8 cellular contexts compared by ENCODE assay signal in genomic region chr17:42819939-42820535, GRCh38. TPM values are rescaled to one million over a fixed set of nuclear protein-coding genes. Genes with fewer than 3 reads are reported as not detected.
A peak's percentile ranks its signal among the peaks of the same experiment; 100 is the strongest.
DNase-seq lines count a peak whose midpoint lies in the region; ATAC-seq and TF ChIP-seq lines count a peak whose summit lies in the region.

No MANE protein-coding gene starts in this region.

- H3K27ac Mint-ChIP-seq in dendritic cell treated with granulocyte-macrophage colony-stimulating factor and Interleukin-4, amounts not matched to agents 40 ng/mL and 50 ng/mL, for 4 days: peak overlapping the region; percentile 35
- peak overlapping the region in 2 of 6 donors; percentile 12 to 28 for H3K27ac Mint-ChIP-seq in naive B cell

- H3K36me3 ChIP-seq in tibial artery: peaks cover 63 to 77% (median 77%) of the 10 kb centered on the region in 3 donors

- DNase-seq in Right ventricle myocardium superior (peak; percentile 70), Right ventricle myocardium inferior (ENCODE audit: missing footprints) (no peak), NCI-H460 (ENCODE audit: extremely low read depth, low read depth) (peak; percentile 71), naive B cell (peak; percentile 47), tibial artery (peak in 1 of 2 donors; percentile 42)
- peak; percentile 46 to 63 for DNase-seq in activated CD4-positive, alpha-beta T cell treated with anti-CD3 and anti-CD28 coated beads for 24 hours (ENCODE audit: low read depth in 2 of 2)

- H3K4me3 Mint-ChIP-seq in dendritic cell treated with granulocyte-macrophage colony-stimulating factor and Interleukin-4, amounts not matched to agents 40 ng/mL and 50 ng/mL, for 4 days: no peak overlapping the region
- H3K4me3 Mint-ChIP-seq in naive B cell: peak overlapping the region in 3 of 8 donors; percentile 9 to 71 (median 47)

- H3K36me3 Mint-ChIP-seq in dendritic cell treated with granulocyte-macrophage colony-stimulating factor and Interleukin-4, amounts not matched to agents 40 ng/mL and 50 ng/mL, for 4 days (ENCODE audit: low read depth): peaks cover 80% of the 10 kb centered on the region
- peaks cover 10 to 30% of the 10 kb centered on the region in 2 donors for H3K36me3 Mint-ChIP-seq in naive B cell

- H3K4me1 ChIP-seq in tibial artery: peaks cover 0 to 23% (median 15%) of the 10 kb centered on the region in 4 donors

- no peaks in the 10 kb centered on the region for H3K27me3 Mint-ChIP-seq in dendritic cell treated with granulocyte-macrophage colony-stimulating factor and Interleukin-4, amounts not matched to agents 40 ng/mL and 50 ng/mL, for 4 days
- no peaks in the 10 kb centered on the region for H3K27me3 Mint-ChIP-seq in naive B cell

- H3K4me1 Mint-ChIP-seq in dendritic cell treated with granulocyte-macrophage colony-stimulating factor and Interleukin-4, amounts not matched to agents 40 ng/mL and 50 ng/mL, for 4 days (ENCODE audit: low read depth): peaks cover 16% of the 10 kb centered on the region
- H3K4me1 Mint-ChIP-seq in naive B cell: peaks cover 24 to 37% (median 30%) of the 10 kb centered on the region in 3 donors

- no peak overlapping the region for H3K27ac ChIP-seq in tibial artery

- ATAC-seq in Right ventricle myocardium superior (ENCODE audit: poor library complexity): no peak
- ATAC-seq in Right ventricle myocardium inferior: no peak
- peak; percentile 34 to 37 for ATAC-seq in naive B cell (ENCODE audit: low read depth in 2 of 2)
- ATAC-seq in GM19467 (IDR thresholded peaks at IDR 0.05; ENCODE audit: unreplicated experiment): no peak

- no peak overlapping the region for H3K4me3 ChIP-seq in tibial artery

- intact Hi-C loops in Right ventricle myocardium superior (cut with DNase I) (loop anchor here (10.0 kb wide), 1 partner anchor 115 kb away; no protein-coding TSS in a partner anchor), Right ventricle myocardium inferior (cut with DNase I) (loop anchor here (10.0 kb wide), 2 partner anchors 45 to 245 kb away; partner anchors contain the start of genes PSMC3IP and VPS25), tibial artery (cut with DNase I; ENCODE audit: low total_unique reads) (loop anchor here (5.0 kb wide), 1 partner anchor 98 kb away; no protein-coding TSS in a partner anchor)
- intact Hi-C loops in dendritic cell treated with granulocyte-macrophage colony-stimulating factor and Interleukin-4, amounts not matched to agents 40 ng/mL and 50 ng/mL, for 4 days (cut with micrococcal nuclease): loop anchor here (5.0 kb wide), 1 partner anchor 107 kb away; no protein-coding TSS in a partner anchor

- no peaks in the 10 kb centered on the region for H3K27me3 ChIP-seq in tibial artery

- TF ChIP-seq CTCF in tibial artery (IDR thresholded peaks at IDR 0.05): peak; percentile 32 to 47

- H3K9me3 Mint-ChIP-seq in dendritic cell treated with granulocyte-macrophage colony-stimulating factor and Interleukin-4, amounts not matched to agents 40 ng/mL and 50 ng/mL, for 4 days: no peaks in the 10 kb centered on the region
- H3K9me3 Mint-ChIP-seq in naive B cell: no peaks in the 10 kb centered on the region

- H3K9me3 ChIP-seq in tibial artery: no peaks in the 10 kb centered on the region

RNA-seq across cellular contexts. Expression of gene BECN1, which starts 4.0 kb away (rescaled TPM):
- total RNA-seq in Right ventricle myocardium superior: 78.0 TPM
- total RNA-seq in Right ventricle myocardium inferior: 74.3 TPM
- total RNA-seq in NCI-H460 (2014; rRNA removed; shearing (Covaris generic)): 80.6 and 88.8 TPM in 2 replicates
- 115 and 138 TPM in 2 replicates for polyA plus RNA-seq in NCI-H460 (2014; cell fraction: nucleus; rRNA removed)
- polyA plus RNA-seq in naive B cell (ENCODE audit: low read depth in 6 of 6): 100 to 1,000 TPM; 136 to 212 (median 150) TPM

RNA-seq across cellular contexts. Expression of gene PSME3, which starts 13.2 kb away (rescaled TPM):
- total RNA-seq in Right ventricle myocardium superior (74.7 TPM), Right ventricle myocardium inferior (69.0 TPM)
- 132 and 152 TPM in 2 replicates for total RNA-seq in NCI-H460 (2014; rRNA removed; shearing (Covaris generic))
- 164 and 202 TPM in 2 replicates for polyA plus RNA-seq in NCI-H460 (2014; cell fraction: nucleus; rRNA removed)
- 100 to 1,000 TPM in 5 of 6 donors, 10 to 100 TPM in 1; 92.2 to 148 (median 115) TPM for polyA plus RNA-seq in naive B cell (ENCODE audit: low read depth in 6 of 6)

RNA-seq across cellular contexts. Expression of gene CNTD1, which starts 21.4 kb away (rescaled TPM):
- not detected for total RNA-seq in Right ventricle myocardium superior
- total RNA-seq in Right ventricle myocardium inferior: 0.30 TPM
- total RNA-seq in NCI-H460 (2014; rRNA removed; shearing (Covaris generic)): 0.17 and 0.98 TPM in 2 replicates
- not detected in 2 replicates for polyA plus RNA-seq in NCI-H460 (2014; cell fraction: nucleus; rRNA removed)
- polyA plus RNA-seq in naive B cell (ENCODE audit: low read depth in 6 of 6): under 1 TPM in 5 of 6 donors, not detected in 1; 0.17 to 0.74 (median 0.70) TPM

RNA-seq across cellular contexts. Expression of gene COA3, which starts 21.5 kb away (rescaled TPM):
- total RNA-seq in Right ventricle myocardium superior (67.2 TPM), Right ventricle myocardium inferior (72.6 TPM)
- total RNA-seq in NCI-H460 (2014; rRNA removed; shearing (Covaris generic)): 53.0 and 64.3 TPM in 2 replicates
- polyA plus RNA-seq in NCI-H460 (2014; cell fraction: nucleus; rRNA removed): 52.2 and 83.1 TPM in 2 replicates
- 100 to 1,000 TPM; 117 to 157 (median 133) TPM for polyA plus RNA-seq in naive B cell (ENCODE audit: low read depth in 6 of 6)

RNA-seq across cellular contexts. Expression of gene AOC2, which starts 24.3 kb away (rescaled TPM):
- 0.32 TPM for total RNA-seq in Right ventricle myocardium superior
- total RNA-seq in Right ventricle myocardium inferior: 0.43 TPM
- 4.5 and 4.7 TPM in 2 replicates for total RNA-seq in NCI-H460 (2014; rRNA removed; shearing (Covaris generic))
- 4.3 and 5.7 TPM in 2 replicates for polyA plus RNA-seq in NCI-H460 (2014; cell fraction: nucleus; rRNA removed)
- polyA plus RNA-seq in naive B cell (ENCODE audit: low read depth in 6 of 6): under 1 TPM in 2 of 6 donors, not detected in 4; 0.24 to 0.43 TPM

Comparison
In these comparisons a context has a peak if more than half of its experiments do, and no peak if none do; other contexts are left out.
1. ATAC-seq: peak in naive B cell (2 of 2); none in Right ventricle myocardium superior (single experiment), Right ventricle myocardium inferior (single experiment) and GM19467 (single experiment).